Comparison of ENCODE assay signal across 2 cellular contexts in the genomic region with DNA sequence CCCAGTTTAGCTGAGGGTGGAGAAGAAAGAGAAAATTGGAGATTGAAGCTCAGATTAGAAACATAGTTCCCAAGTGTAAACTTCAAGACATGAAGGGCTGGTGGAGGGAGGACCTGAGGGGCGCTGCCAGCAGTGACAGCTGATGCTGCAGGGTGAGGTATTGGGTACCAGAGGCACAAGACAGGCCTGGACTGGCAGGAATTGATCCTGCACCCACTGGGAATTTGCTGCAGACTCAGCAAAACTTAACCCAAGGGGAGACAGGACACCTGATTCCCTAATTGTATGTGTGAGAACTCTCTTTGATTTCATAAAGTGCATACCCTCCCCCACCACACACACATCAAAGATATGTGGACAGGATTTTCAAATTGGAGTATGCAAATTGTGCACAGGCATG.
TF ChIP-seq lines count a peak whose summit lies in the region.

No MANE protein-coding gene starts in this region.

TF ChIP-seq in HepG2, 621 proteins besides CTCF, POLR2A, EP300 and RAD21:
- no peak for TF ChIP-seq TRIM24 (CRISPR knock-in tag; IDR thresholded peaks at IDR 0.05)
- no peak for TF ChIP-seq PHF21A (CRISPR knock-in tag; IDR thresholded peaks at IDR 0.05)
- no peak for TF ChIP-seq SP5 (CRISPR knock-in tag; IDR thresholded peaks at IDR 0.05; ENCODE audit: borderline replicate concordance, low read depth)
- TF ChIP-seq SOX13 (IDR thresholded peaks at IDR 0.05), result no peak
- TF ChIP-seq SOX13 (CRISPR knock-in tag; conservative IDR thresholded peaks at IDR 0.05 in 1 of 2, IDR thresholded peaks at IDR 0.05 in 1 of 2), result no peak
- no peak for TF ChIP-seq ZSCAN30 (CRISPR knock-in tag; IDR thresholded peaks at IDR 0.05)
- peak; percentile 81 for TF ChIP-seq MAFF (IDR thresholded peaks at IDR 0.05; ENCODE audit: low read depth, low read length)
- TF ChIP-seq MAFK (conservative IDR thresholded peaks at IDR 0.05 in 1 of 2, IDR thresholded peaks at IDR 0.05 in 1 of 2; ENCODE audit: low read length in 2 of 2), result peak; percentile 68 to 84
- no peak for TF ChIP-seq ZNF775 (CRISPR knock-in tag; IDR thresholded peaks at IDR 0.05; ENCODE audit: borderline replicate concordance)
- TF ChIP-seq HOXA5 (CRISPR knock-in tag; IDR thresholded peaks at IDR 0.05), result no peak
- TF ChIP-seq, protein P1, sequence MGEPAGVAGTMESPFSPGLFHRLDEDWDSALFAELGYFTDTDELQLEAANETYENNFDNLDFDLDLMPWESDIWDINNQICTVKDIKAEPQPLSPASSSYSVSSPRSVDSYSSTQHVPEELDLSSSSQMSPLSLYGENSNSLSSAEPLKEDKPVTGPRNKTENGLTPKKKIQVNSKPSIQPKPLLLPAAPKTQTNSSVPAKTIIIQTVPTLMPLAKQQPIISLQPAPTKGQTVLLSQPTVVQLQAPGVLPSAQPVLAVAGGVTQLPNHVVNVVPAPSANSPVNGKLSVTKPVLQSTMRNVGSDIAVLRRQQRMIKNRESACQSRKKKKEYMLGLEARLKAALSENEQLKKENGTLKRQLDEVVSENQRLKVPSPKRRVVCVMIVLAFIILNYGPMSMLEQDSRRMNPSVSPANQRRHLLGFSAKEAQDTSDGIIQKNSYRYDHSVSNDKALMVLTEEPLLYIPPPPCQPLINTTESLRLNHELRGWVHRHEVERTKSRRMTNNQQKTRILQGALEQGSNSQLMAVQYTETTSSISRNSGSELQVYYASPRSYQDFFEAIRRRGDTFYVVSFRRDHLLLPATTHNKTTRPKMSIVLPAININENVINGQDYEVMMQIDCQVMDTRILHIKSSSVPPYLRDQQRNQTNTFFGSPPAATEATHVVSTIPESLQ (CRISPR knock-in tag; conservative IDR thresholded peaks at IDR 0.05), result no peak

TF ChIP-seq in K562, 482 proteins besides CTCF, POLR2A, EP300 and RAD21:
- TF ChIP-seq C11orf30 (IDR thresholded peaks at IDR 0.05; ENCODE audit: low read depth) (peak; percentile 46; the same call in 1 of the 2 replicates), ZNF316 (IDR thresholded peaks at IDR 0.05) (peak; percentile 40; the same call in 1 of the 2 replicates), PHTF2 (CRISPR knock-in tag; IDR thresholded peaks at IDR 0.05) (no peak), MAFG (tag; conservative IDR thresholded peaks at IDR 0.05) (peak; percentile 44; the same call in 1 of the 2 replicates)
TF ChIP-seq in K562: peak in this region for 3.
